Comparison of ENCODE assay signal across 1 cellular context in the genomic region with DNA sequence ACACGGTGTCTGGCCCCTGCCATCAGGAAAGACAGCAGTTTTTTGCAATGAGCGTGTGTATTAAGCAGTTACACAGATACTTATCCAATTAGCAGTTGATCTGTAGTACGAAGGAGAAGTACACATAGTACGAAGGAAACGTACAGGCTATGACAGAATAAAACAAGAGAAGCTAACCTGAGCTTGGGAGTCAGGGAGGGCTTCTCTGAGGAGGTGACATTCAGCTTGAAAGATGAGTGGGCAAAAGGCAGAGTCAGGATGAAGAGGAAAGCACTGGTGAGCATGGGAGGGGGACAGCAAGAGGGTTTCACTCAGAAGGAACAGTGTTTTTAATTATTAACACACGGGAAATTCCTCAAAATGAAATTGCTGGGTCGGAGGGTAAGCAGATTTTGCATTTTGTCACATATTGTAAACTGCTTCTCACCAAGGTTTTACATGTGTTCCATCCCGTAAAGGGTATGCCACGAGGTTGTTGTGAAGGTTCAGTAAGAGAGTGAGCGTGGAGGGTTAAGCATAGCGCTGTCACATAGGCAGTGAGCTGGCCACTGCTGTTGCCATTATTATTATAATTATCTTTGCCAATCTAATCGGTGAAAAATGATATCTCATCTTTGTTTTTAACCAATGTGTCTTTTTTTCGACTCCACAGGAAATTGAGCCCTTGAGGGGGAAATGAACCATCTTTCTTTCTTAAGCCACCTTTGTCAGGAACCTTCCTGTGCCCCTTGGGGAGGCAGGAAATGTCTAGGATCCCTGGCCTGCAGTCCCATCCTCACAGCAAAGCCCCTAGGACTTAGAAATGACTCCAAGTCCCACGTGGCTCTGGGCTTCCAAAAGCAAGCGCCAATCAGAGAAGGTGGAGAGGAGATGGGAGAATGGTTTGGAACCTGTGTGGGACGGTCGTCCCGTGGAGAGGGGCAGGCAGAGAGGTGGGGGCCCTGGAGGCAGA.
TF ChIP-seq lines count a peak whose summit lies in the region.

No MANE protein-coding gene starts in this region.

TF ChIP-seq in WTC11, 78 proteins besides CTCF, POLR2A, EP300 and RAD21 (continued from another document):
- TF ChIP-seq, protein P1, sequence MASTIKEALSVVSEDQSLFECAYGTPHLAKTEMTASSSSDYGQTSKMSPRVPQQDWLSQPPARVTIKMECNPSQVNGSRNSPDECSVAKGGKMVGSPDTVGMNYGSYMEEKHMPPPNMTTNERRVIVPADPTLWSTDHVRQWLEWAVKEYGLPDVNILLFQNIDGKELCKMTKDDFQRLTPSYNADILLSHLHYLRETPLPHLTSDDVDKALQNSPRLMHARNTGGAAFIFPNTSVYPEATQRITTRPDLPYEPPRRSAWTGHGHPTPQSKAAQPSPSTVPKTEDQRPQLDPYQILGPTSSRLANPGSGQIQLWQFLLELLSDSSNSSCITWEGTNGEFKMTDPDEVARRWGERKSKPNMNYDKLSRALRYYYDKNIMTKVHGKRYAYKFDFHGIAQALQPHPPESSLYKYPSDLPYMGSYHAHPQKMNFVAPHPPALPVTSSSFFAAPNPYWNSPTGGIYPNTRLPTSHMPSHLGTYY (CRISPR knock-in tag; IDR thresholded peaks at IDR 0.05), result no peak
- TF ChIP-seq NR3C1 (CRISPR knock-in tag; conservative IDR thresholded peaks at IDR 0.05; ENCODE audit: low read depth) (no peak), ZSCAN18 (CRISPR knock-in tag; IDR thresholded peaks at IDR 0.05) (no peak), ESRRA (CRISPR knock-in tag; IDR thresholded peaks at IDR 0.05; ENCODE audit: borderline replicate concordance) (no peak), ATF2 (CRISPR knock-in tag; IDR thresholded peaks at IDR 0.05; ENCODE audit: borderline replicate concordance, low read depth) (no peak), ZNF416 (CRISPR knock-in tag; IDR thresholded peaks at IDR 0.05) (no peak), PRRX2 (CRISPR knock-in tag; IDR thresholded peaks at IDR 0.05) (no peak), ZNF281 (CRISPR knock-in tag; IDR thresholded peaks at IDR 0.05) (no peak), CREM (CRISPR knock-in tag; IDR thresholded peaks at IDR 0.05) (no peak), CBFB (CRISPR knock-in tag; IDR thresholded peaks at IDR 0.05; ENCODE audit: low read depth) (no peak), ARID4B (CRISPR knock-in tag; IDR thresholded peaks at IDR 0.05; ENCODE audit: borderline replicate concordance) (no peak)
- TF ChIP-seq, protein P2, sequence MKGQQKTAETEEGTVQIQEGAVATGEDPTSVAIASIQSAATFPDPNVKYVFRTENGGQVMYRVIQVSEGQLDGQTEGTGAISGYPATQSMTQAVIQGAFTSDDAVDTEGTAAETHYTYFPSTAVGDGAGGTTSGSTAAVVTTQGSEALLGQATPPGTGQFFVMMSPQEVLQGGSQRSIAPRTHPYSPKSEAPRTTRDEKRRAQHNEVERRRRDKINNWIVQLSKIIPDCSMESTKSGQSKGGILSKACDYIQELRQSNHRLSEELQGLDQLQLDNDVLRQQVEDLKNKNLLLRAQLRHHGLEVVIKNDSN (CRISPR knock-in tag; IDR thresholded peaks at IDR 0.05), result no peak
- TF ChIP-seq, protein P3, sequence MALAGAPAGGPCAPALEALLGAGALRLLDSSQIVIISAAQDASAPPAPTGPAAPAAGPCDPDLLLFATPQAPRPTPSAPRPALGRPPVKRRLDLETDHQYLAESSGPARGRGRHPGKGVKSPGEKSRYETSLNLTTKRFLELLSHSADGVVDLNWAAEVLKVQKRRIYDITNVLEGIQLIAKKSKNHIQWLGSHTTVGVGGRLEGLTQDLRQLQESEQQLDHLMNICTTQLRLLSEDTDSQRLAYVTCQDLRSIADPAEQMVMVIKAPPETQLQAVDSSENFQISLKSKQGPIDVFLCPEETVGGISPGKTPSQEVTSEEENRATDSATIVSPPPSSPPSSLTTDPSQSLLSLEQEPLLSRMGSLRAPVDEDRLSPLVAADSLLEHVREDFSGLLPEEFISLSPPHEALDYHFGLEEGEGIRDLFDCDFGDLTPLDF (CRISPR knock-in tag; IDR thresholded peaks at IDR 0.05), result no peak
